In genomic region chr17:38604479-38605229, GRCh38 we compare ENCODE assay signal across 8 cellular contexts.
A peak's percentile ranks its signal among the peaks of the same experiment; 100 is the strongest.
DNase-seq lines count a peak whose midpoint lies in the region; ATAC-seq and TF ChIP-seq lines count a peak whose summit lies in the region.

No MANE protein-coding gene starts in this region.

- peak; percentile 48; the same call in 1 of the 2 replicates for TF ChIP-seq CTCF in HEK293 (tag by site-specific recombination; IDR thresholded peaks at IDR 0.05)

- peak; percentile 78 for DNase-seq in Ammon's horn (ENCODE audit: low spot score)
- peak; percentile 32 to 40 for DNase-seq in activated CD4-positive, alpha-beta T cell treated with anti-CD3 and anti-CD28 coated beads, Interleukin-2, amount 50 U/mL, for 48 hours
- DNase-seq in iPS-NIHi11 (ENCODE audit: low spot score) = peak; percentile 42
- DNase-seq in SKM-1 treated with dmso at 0.1 percent for 144 hours (lab: John Stamatoyannopoulos, UW; ENCODE audit: unreplicated experiment) = no peak

- H3K9me3 ChIP-seq in HEK293 (ENCODE audit: control insufficient read depth, insufficient read depth, low read depth, low read length) = no peaks in the 10 kb centered on the region

- POLR2A ChIA-PET in HEK293 (lab: Yijun Ruan, JAX) = interaction anchor here (0.7 to 1.9 kb wide), 3 partner anchors 46 to 1435 kb away, joined by 3 to 7 read pairs (median 4); no protein-coding TSS in a partner anchor

- CTCF ChIA-PET in HEK293 (lab: Yijun Ruan, JAX) = interaction anchor here (0.6 to 19.3 kb wide), 11 partner anchors 8 to 974 kb away, joined by 3 to 188 read pairs (median 14); no protein-coding TSS in a partner anchor

- H3K36me3 ChIP-seq in HEK293 (ENCODE audit: control insufficient read depth in 2 of 2, insufficient read depth in 1 of 2, low read length in 2 of 2) = no peaks in the 10 kb centered on the region

- H3K4me3 ChIP-seq in HEK293 (ENCODE audit: low read depth, low read length) = no peak overlapping the region

- ATAC-seq in HG03354 (IDR thresholded peaks at IDR 0.05; ENCODE audit: poor library complexity, severe bottlenecking, unreplicated experiment) (no peak), GM18502 (IDR thresholded peaks at IDR 0.05; ENCODE audit: poor library complexity, unreplicated experiment) (no peak), GM19328 (IDR thresholded peaks at IDR 0.05; ENCODE audit: unreplicated experiment) (no peak)

- H3K27ac ChIP-seq in HEK293 (ENCODE audit: extremely low read depth, low read depth, low read length) = no peak overlapping the region

- peaks cover 18% of the 10 kb centered on the region for H3K4me1 ChIP-seq in HEK293 (ENCODE audit: control insufficient read depth, insufficient read depth, low read length)

TF ChIP-seq in HEK293, 187 proteins besides CTCF, POLR2A, EP300 and RAD21:
- TF ChIP-seq KLF17 (tag by site-specific recombination; IDR thresholded peaks at IDR 0.05) = peak; percentile 85
- TF ChIP-seq ZNF629 (tag by site-specific recombination; IDR thresholded peaks at IDR 0.05) = peak; percentile 45; the same call in 1 of the 2 replicates
- peak; percentile 49; the same call in 1 of the 2 replicates for TF ChIP-seq SP2 (tag by site-specific recombination; IDR thresholded peaks at IDR 0.05)
- peak; percentile 36; the same call in 1 of the 2 replicates for TF ChIP-seq ZNF341 (tag by site-specific recombination; IDR thresholded peaks at IDR 0.05; ENCODE audit: low read depth)
- TF ChIP-seq WT1 (tag by site-specific recombination; IDR thresholded peaks at IDR 0.05) = 0 out of 2 replicates have a peak, but pooled peaks have one; percentile 44
- 0 out of 2 replicates have a peak, but pooled peaks have one; percentile 34 for TF ChIP-seq ZBTB8A (tag by site-specific recombination; IDR thresholded peaks at IDR 0.05)
- TF ChIP-seq ZNF600 (tag by site-specific recombination; IDR thresholded peaks at IDR 0.05) = 0 out of 2 replicates have a peak, but pooled peaks have one; percentile 16
- no peak for TF ChIP-seq SALL2 (tag by site-specific recombination; IDR thresholded peaks at IDR 0.05; ENCODE audit: borderline replicate concordance)
- peak; percentile 70; the same call in 1 of the 2 replicates for TF ChIP-seq PATZ1 (tag by site-specific recombination; IDR thresholded peaks at IDR 0.05)
- no peak for TF ChIP-seq ZNF830 (tag by site-specific recombination; IDR thresholded peaks at IDR 0.05; ENCODE audit: low read depth)
- TF ChIP-seq ZIC2 (tag by site-specific recombination; IDR thresholded peaks at IDR 0.05) = 0 out of 2 replicates have a peak, but pooled peaks have one; percentile 14
- TF ChIP-seq ZNF214 (tag by site-specific recombination; IDR thresholded peaks at IDR 0.05; ENCODE audit: borderline replicate concordance) = no peak
- peak; percentile 55 for TF ChIP-seq ZFHX2 (tag by site-specific recombination; conservative IDR thresholded peaks at IDR 0.05)
- TF ChIP-seq KLF8 (tag by site-specific recombination; IDR thresholded peaks at IDR 0.05) = peak; percentile 64; the same call in 1 of the 2 replicates
- TF ChIP-seq KLF1 (tag by site-specific recombination; IDR thresholded peaks at IDR 0.05) = peak; percentile 35; the same call in 1 of the 2 replicates
- 0 out of 2 replicates have a peak, but pooled peaks have one; percentile 37 for TF ChIP-seq ZFP69B (tag by site-specific recombination; IDR thresholded peaks at IDR 0.05)
- peak; percentile 89 for TF ChIP-seq GLIS2 (tag by site-specific recombination; IDR thresholded peaks at IDR 0.05)
- peak; percentile 79 for TF ChIP-seq GLIS1 (tag by site-specific recombination; IDR thresholded peaks at IDR 0.05)
- TF ChIP-seq SP3 (tag by site-specific recombination; IDR thresholded peaks at IDR 0.05) = peak; percentile 68
- TF ChIP-seq AEBP2 (tag by site-specific recombination; IDR thresholded peaks at IDR 0.05; ENCODE audit: borderline replicate concordance) = no peak
- no peak for TF ChIP-seq ZNF10 (tag by site-specific recombination; IDR thresholded peaks at IDR 0.05)
- TF ChIP-seq OSR2 (tag by site-specific recombination; IDR thresholded peaks at IDR 0.05) = no peak
TF ChIP-seq in HEK293: peak in this region for 16.
